Comparison of ENCODE assay signal across 11 cellular contexts in the genomic region with DNA sequence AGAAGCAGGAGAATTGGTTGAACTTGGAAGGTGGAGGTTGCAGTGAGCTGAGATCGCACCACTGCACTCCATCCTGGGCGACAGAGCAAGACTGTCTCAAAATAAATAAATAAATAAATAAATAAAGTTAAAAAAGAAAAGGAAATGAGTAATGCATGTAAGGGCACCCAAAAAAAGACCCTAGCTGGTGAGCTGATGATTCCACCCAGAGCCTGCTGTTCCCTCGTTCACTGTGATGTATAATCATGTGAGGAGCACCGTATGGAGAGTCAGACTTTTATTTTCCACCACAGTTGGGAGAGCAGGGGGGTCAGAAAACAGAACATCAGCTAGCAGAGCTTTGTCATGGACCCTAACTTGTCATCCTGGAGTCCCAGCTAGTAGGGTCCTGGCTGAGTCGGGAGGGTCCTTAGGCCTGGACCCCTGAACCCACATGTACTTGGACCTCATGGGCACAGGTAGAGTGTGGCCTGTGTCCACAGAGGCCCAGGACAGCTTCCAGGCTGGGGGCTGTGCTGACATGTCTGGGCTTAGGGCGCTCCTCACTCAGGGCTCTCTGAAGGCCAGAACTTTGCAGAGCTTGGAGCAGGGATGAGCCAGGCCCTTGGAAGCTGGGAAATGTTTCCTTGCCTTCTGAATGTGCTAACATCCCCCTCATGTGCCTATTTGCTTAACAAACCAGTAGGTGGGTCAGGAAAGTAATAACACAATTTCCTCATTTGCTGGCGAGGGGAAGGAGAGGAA. TPM values are rescaled to one million over a fixed set of nuclear protein-coding genes. Genes with fewer than 3 reads are reported as not detected.
A peak's percentile ranks its signal among the peaks of the same experiment; 100 is the strongest.
DNase-seq lines count a peak whose midpoint lies in the region; ATAC-seq, FAIRE-seq and TF ChIP-seq lines count a peak whose summit lies in the region.
"Had no signal": no experiment of that assay in that cellular context is flagged by ENCODE, and none has a peak within 500 bp of the region (broad histone marks: within the 10 kb centered on the region; RNA-seq: fewer than 3 reads in every experiment).

No MANE protein-coding gene starts in this region.

- H3K4me1 Mint-ChIP-seq in T-helper 17 cell, result peaks cover 8% of the 10 kb centered on the region

- peaks cover 0 to 80% (median 29%) of the 10 kb centered on the region in 3 donors for H3K4me1 ChIP-seq in gastroesophageal sphincter
- peaks cover 35 to 38% of the 10 kb centered on the region in 2 donors for H3K4me1 ChIP-seq in gastrocnemius medialis

- H3K9me3 ChIP-seq in T-helper 17 cell (ENCODE audit: control insufficient read depth, low read length, poor library complexity, severe bottlenecking), result no peaks in the 10 kb centered on the region
- no peaks in the 10 kb centered on the region for H3K9me3 ChIP-seq in gastroesophageal sphincter
- H3K9me3 ChIP-seq in gastrocnemius medialis, result no peaks in the 10 kb centered on the region
- H3K9me3 ChIP-seq: mucosa of descending colon had no signal

- DNase-seq in T-helper 17 cell (no peak), gastrocnemius medialis (no peak), HUDEP-2 (lab: John Stamatoyannopoulos, UW; ENCODE audit: unreplicated experiment in 76 of 76) (no peak), NOMO-1 treated with DMSO at 0.1 percent for 48 hours (lab: John Stamatoyannopoulos, UW; ENCODE audit: unreplicated experiment) (no peak), erythroblast (lab: John Stamatoyannopoulos, UW) (no peak)
- DNase-seq: NCI-H345, SW 1271 had no signal

- 59 to 60% methylated on average over 2 to 5 of the region's 7 CpGs for WGBS in gastroesophageal sphincter (ENCODE audit: low coverage in 1 of 2), 2 donors

- TF ChIP-seq CTCF in gastroesophageal sphincter (IDR thresholded peaks at IDR 0.05) (no peak), gastrocnemius medialis (IDR thresholded peaks at IDR 0.05 in 4 of 5, conservative IDR thresholded peaks at IDR 0.05 in 1 of 5) (no peak)

- ATAC-seq in T-helper 17 cell (no peak), gastroesophageal sphincter (peak; percentile 61), gastrocnemius medialis (peak in 1 of 2 donors; percentile 34), GM18861 (IDR thresholded peaks at IDR 0.05; ENCODE audit: unreplicated experiment) (no peak)
- ATAC-seq: mucosa of descending colon had no signal

- H3K36me3 Mint-ChIP-seq in T-helper 17 cell (ENCODE audit: low read depth), result no peaks in the 10 kb centered on the region

- H3K27me3 Mint-ChIP-seq in T-helper 17 cell, result no peaks in the 10 kb centered on the region

- intact Hi-C loops in gastrocnemius medialis (cut with DNase I; ENCODE audit: low total_unique reads), result no loop called here

- H3K4me3 ChIP-seq in gastroesophageal sphincter, result no peak overlapping the region
- no peak overlapping the region for H3K4me3 ChIP-seq in gastrocnemius medialis
- H3K4me3 ChIP-seq: mucosa of descending colon had no signal

- H3K27ac ChIP-seq in gastroesophageal sphincter (peak overlapping the region in 3 of 4 donors; percentile 51 to 68 (median 65)), gastrocnemius medialis (peak overlapping the region; percentile 27 to 64 (median 47))

- no peak overlapping the region for H3K4me3 Mint-ChIP-seq in T-helper 17 cell

- peak; percentile 23 for FAIRE-seq in G401.6 (lab: Jason Lieb, UNC)

- H3K36me3 ChIP-seq in gastroesophageal sphincter (peaks cover 0 to 60% of the 10 kb centered on the region in 2 donors), gastrocnemius medialis (no peaks in the 10 kb centered on the region)

- in situ Hi-C loops in gastrocnemius medialis (cut with MboI; ENCODE audit: low sequenced_read_pairs in 4 of 4), result no loop called here

- H3K27ac Mint-ChIP-seq in T-helper 17 cell, result peak overlapping the region; percentile 56

- no peak for TF ChIP-seq POLR2A in gastroesophageal sphincter (IDR thresholded peaks at IDR 0.05)
- TF ChIP-seq POLR2A in gastrocnemius medialis (IDR thresholded peaks at IDR 0.05), result no peak
- TF ChIP-seq POLR2A in erythroblast (IDR thresholded peaks at IDR 0.05; ENCODE audit: low read length), result no peak

- H3K27me3 ChIP-seq in gastroesophageal sphincter (no peaks in the 10 kb centered on the region), gastrocnemius medialis (no peaks in the 10 kb centered on the region)

- TF ChIP-seq EP300 in gastroesophageal sphincter (IDR thresholded peaks at IDR 0.05), result no peak

RNA-seq across cellular contexts. Expression of gene LASP1, which starts 36.7 kb away (rescaled TPM):
- total RNA-seq in T-helper 17 cell (100 to 1,000 TPM; 106 to 115 TPM), gastroesophageal sphincter (10 to 100 TPM; 33.5 to 88.9 (median 73.6) TPM), gastrocnemius medialis (10 to 100 TPM; 10.7 to 24.1 (median 20.5) TPM)

RNA-seq across cellular contexts. Expression of gene RPL23, which starts 53.1 kb away (rescaled TPM):
- total RNA-seq in T-helper 17 cell (1,000 to 10,000 TPM; 1,821 to 1,859 TPM), gastroesophageal sphincter (1,000 to 10,000 TPM in 3 of 4 donors, 100 to 1,000 TPM in 1; 755 to 2,040 (median 1,511) TPM), gastrocnemius medialis (1,000 to 10,000 TPM in 1 of 4 donors, 100 to 1,000 TPM in 3; 878 to 1,126 (median 955) TPM)
